8 cellular contexts compared by ENCODE assay signal in the genomic region with DNA sequence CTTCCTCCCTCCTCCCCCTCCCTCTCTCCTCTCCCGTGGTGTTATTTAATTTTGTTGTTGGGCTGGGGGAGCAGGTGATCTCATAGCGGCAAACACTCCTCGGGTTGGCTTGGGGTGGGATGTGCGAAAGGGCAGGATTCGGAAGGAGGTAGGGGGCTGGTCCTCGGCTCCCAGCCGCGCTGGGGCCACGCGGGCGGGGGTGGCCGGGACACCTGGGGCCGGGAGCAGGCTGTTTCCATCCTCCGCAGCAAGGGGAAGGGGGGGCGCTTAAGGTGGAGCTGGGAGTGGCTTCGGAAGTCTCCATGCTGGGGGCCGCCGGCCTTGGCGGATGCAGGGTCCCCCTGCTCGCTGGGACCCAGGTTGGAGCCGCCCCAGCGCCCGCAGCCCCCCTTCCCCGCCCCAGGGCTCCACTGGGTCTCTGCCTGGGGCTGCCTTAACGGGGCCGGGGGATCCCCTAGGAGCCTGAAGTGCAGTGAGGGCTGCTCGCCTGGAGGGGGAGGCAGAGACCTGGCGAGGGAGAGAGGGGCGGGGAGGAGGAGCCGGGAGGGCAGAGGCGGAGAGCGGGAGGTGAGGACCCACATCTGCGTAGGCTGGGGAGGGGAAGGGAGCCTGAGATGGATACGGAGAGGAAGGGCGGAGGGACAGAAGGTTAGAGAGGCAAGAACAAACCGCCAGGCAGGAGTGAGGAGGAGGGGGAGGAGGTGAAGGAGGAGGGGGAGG. TPM values are rescaled to one million over a fixed set of nuclear protein-coding genes. Genes with fewer than 3 reads are reported as not detected.
A peak's percentile ranks its signal among the peaks of the same experiment; 100 is the strongest.
DNase-seq lines count a peak whose midpoint lies in the region; ATAC-seq and TF ChIP-seq lines count a peak whose summit lies in the region.

No MANE protein-coding gene starts in this region.

- CTCF ChIA-PET in CD4-positive, alpha-beta T cell (lab: Charles Lee): interaction anchor here (0.6 to 2.4 kb wide), 13 partner anchors 9 to 256 kb away, joined by 3 to 19 read pairs (median 4); a partner anchor contains a TSS

- intact Hi-C loops in CD4-positive, alpha-beta T cell (cut with DNase I, micrococcal nuclease): loop anchor here (1.0 to 5.0 kb wide), 10 partner anchors 8 to 321 kb away; a partner anchor contains a TSS

- H3K4me1 ChIP-seq in HUES64 (ENCODE audit: insufficient read depth, low read length) (peaks cover 6% of the 10 kb centered on the region; the same call in 1 of the 2 replicates), OCI-LY1 (ENCODE audit: insufficient read depth, low read length, severe bottlenecking) (peaks cover 29% of the 10 kb centered on the region), mucosa of rectum (ENCODE audit: control insufficient read depth in 2 of 2, insufficient read depth in 2 of 2, low read length in 2 of 2) (peaks cover 8 to 15% of the 10 kb centered on the region in 2 donors)

- H3K27me3 Mint-ChIP-seq in CD4-positive, alpha-beta T cell: no peaks in the 10 kb centered on the region

- H3K79me2 ChIP-seq in OCI-LY1 (ENCODE audit: insufficient read depth, low read length): no peaks in the 10 kb centered on the region

- POLR2A ChIA-PET in CD4-positive, alpha-beta T cell (lab: Charles Lee): interaction anchor here (0.9 to 2.4 kb wide), 16 partner anchors 9 to 347 kb away, joined by 3 to 43 read pairs (median 7); a partner anchor contains a TSS

- H3K9me3 Mint-ChIP-seq in CD4-positive, alpha-beta T cell: no peaks in the 10 kb centered on the region

- peak overlapping the region; percentile 85 for H3K4me3 Mint-ChIP-seq in CD4-positive, alpha-beta T cell

- H2AFZ ChIP-seq in OCI-LY1 (ENCODE audit: low read length): no peak overlapping the region

- H3K27ac ChIP-seq in CD4-positive, alpha-beta T cell (ENCODE audit: low read depth, low read length): peak overlapping the region; percentile 96
- H3K27ac ChIP-seq in HUES64 (ENCODE audit: low read depth, low read length) (peak overlapping the region; percentile 96; the same call in 1 of the 2 replicates), OCI-LY1 (ENCODE audit: low read depth, low read length, poor library complexity, severe bottlenecking) (no peak overlapping the region), mucosa of rectum (ENCODE audit: low read depth in 2 of 2, low read length in 2 of 2) (peak overlapping the region; percentile 52 to 75)

- no peaks in the 10 kb centered on the region for H4K20me1 ChIP-seq in OCI-LY1 (ENCODE audit: insufficient read depth, low read length)

- H3K9me3 ChIP-seq in CD4-positive, alpha-beta T cell (ENCODE audit: control insufficient read depth, low read length): no peaks in the 10 kb centered on the region
- no peaks in the 10 kb centered on the region for H3K9me3 ChIP-seq in HUES64 (ENCODE audit: insufficient read depth, low read depth, low read length)
- H3K9me3 ChIP-seq in OCI-LY1 (ENCODE audit: low read length): no peaks in the 10 kb centered on the region
- no peaks in the 10 kb centered on the region for H3K9me3 ChIP-seq in mucosa of rectum (ENCODE audit: control insufficient read depth in 2 of 2, low read length in 2 of 2)

- peak overlapping the region; percentile 75 for H3K4me2 ChIP-seq in OCI-LY1 (ENCODE audit: low read length)

- H3K36me3 Mint-ChIP-seq in CD4-positive, alpha-beta T cell (ENCODE audit: low read depth): no peaks in the 10 kb centered on the region

- no peaks in the 10 kb centered on the region for H3K9me2 ChIP-seq in OCI-LY1 (ENCODE audit: low read depth, low read length)

- peaks cover 54% of the 10 kb centered on the region for H3K4me1 Mint-ChIP-seq in CD4-positive, alpha-beta T cell (ENCODE audit: low read depth)

- ATAC-seq in CD4-positive, alpha-beta T cell (ENCODE audit: poor library complexity): peak; percentile 80
- ATAC-seq in GM21360 (IDR thresholded peaks at IDR 0.05; ENCODE audit: unreplicated experiment): peak; percentile 69

- H3F3A ChIP-seq in OCI-LY1 (ENCODE audit: insufficient read depth, low read length): no peaks in the 10 kb centered on the region

- peak; percentile 84 for TF ChIP-seq CTCF in CD4-positive, alpha-beta T cell (IDR thresholded peaks at IDR 0.05)
- TF ChIP-seq CTCF in OCI-LY1 (IDR thresholded peaks at IDR 0.05; ENCODE audit: low read length): peak; percentile 87

- H3K27me3 ChIP-seq in CD4-positive, alpha-beta T cell (ENCODE audit: control insufficient read depth, insufficient read depth, low read length): no peaks in the 10 kb centered on the region
- no peaks in the 10 kb centered on the region for H3K27me3 ChIP-seq in HUES64 (ENCODE audit: insufficient read depth, low read length)
- no peaks in the 10 kb centered on the region for H3K27me3 ChIP-seq in OCI-LY1 (ENCODE audit: insufficient read depth, low read length)
- H3K27me3 ChIP-seq in mucosa of rectum (ENCODE audit: control insufficient read depth in 2 of 2, insufficient read depth in 2 of 2, low read length in 2 of 2): peaks cover 0 to 11% of the 10 kb centered on the region in 2 donors

- H3K36me3 ChIP-seq in HUES64 (ENCODE audit: insufficient read depth, low read length) (no peaks in the 10 kb centered on the region), OCI-LY1 (ENCODE audit: insufficient read depth, low read length) (no peaks in the 10 kb centered on the region), mucosa of rectum (ENCODE audit: control insufficient read depth in 2 of 2, insufficient read depth in 2 of 2, low read length in 2 of 2) (no peaks in the 10 kb centered on the region)

- WGBS in HUES64: under 1% methylated on average over 33 of the region's 36 CpGs

- H3K27ac Mint-ChIP-seq in CD4-positive, alpha-beta T cell: peak overlapping the region; percentile 91

- DNase-seq in CD4-positive, alpha-beta T cell: peak; percentile 88 to 94 (median 92)
- peak; percentile 91 for DNase-seq in activated CD8-positive, alpha-beta memory T cell treated with anti-CD3 and anti-CD28 coated beads, Interleukin-2, amount 50 U/mL, for 48 hours
- peak; percentile 92 for DNase-seq in epidermal melanocyte (ENCODE audit: insufficient read length, low spot score)
- DNase-seq in stimulated activated CD8-positive, alpha-beta memory T cell treated with anti-CD3 and anti-CD28 coated beads, Interleukin-4, amount 100 ng/mL, for 24 hours (ENCODE audit: low read depth): peak; percentile 83

- peak overlapping the region; percentile 17 for H3K9ac ChIP-seq in HUES64 (ENCODE audit: low read depth, low read length)
- H3K9ac ChIP-seq in OCI-LY1 (ENCODE audit: low read length): peak overlapping the region; percentile 39; the same call in 1 of the 2 replicates
- H3K9ac ChIP-seq in mucosa of rectum (ENCODE audit: low read depth in 1 of 2, low read length in 2 of 2): peak overlapping the region; percentile 43 to 59

- H3K4me3 ChIP-seq in HUES64 (ENCODE audit: low read length) (peak overlapping the region; percentile 67), OCI-LY1 (ENCODE audit: low read depth, low read length, poor library complexity, severe bottlenecking) (peak overlapping the region; percentile 41), mucosa of rectum (ENCODE audit: low read length in 2 of 2) (peak overlapping the region; percentile 53 to 64)

RNA-seq across cellular contexts. Expression of a gene that starts 0.4 kb away (rescaled TPM):
- 10 to 100 TPM; 11.0 to 12.4 TPM for total RNA-seq in CD4-positive, alpha-beta T cell
- polyA plus RNA-seq in HUES64 (2013, experiment 1 of 2): 61.6 TPM
- polyA plus RNA-seq in HUES64 (2013, experiment 2 of 2): 56.1 TPM

RNA-seq across cellular contexts. Expression of a gene that starts 9.2 kb away (rescaled TPM):
- total RNA-seq in CD4-positive, alpha-beta T cell: 10 to 100 TPM; 48.3 to 55.6 TPM
- polyA plus RNA-seq in HUES64 (2013, experiment 1 of 2): 5.3 TPM
- 5.3 TPM for polyA plus RNA-seq in HUES64 (2013, experiment 2 of 2)

RNA-seq across cellular contexts. Expression of a gene that starts 26.5 kb away (rescaled TPM):
- total RNA-seq in CD4-positive, alpha-beta T cell: 1 to 10 TPM; 2.7 to 3.0 TPM
- 0.10 TPM for polyA plus RNA-seq in HUES64 (2013, experiment 1 of 2)
- polyA plus RNA-seq in HUES64 (2013, experiment 2 of 2): 0.44 TPM

RNA-seq across cellular contexts. Expression of a gene that starts 27.0 kb away (rescaled TPM):
- 10 to 100 TPM; 14.1 to 15.3 TPM for total RNA-seq in CD4-positive, alpha-beta T cell
- polyA plus RNA-seq in HUES64 (2013, experiment 1 of 2): 34.3 TPM
- polyA plus RNA-seq in HUES64 (2013, experiment 2 of 2): 32.1 TPM

RNA-seq across cellular contexts. Expression of a gene that starts 27.4 kb away (rescaled TPM):
- total RNA-seq in CD4-positive, alpha-beta T cell: 1,000 to 10,000 TPM; 2,820 to 2,913 TPM
- 1,104 TPM for polyA plus RNA-seq in HUES64 (2013, experiment 1 of 2)
- polyA plus RNA-seq in HUES64 (2013, experiment 2 of 2): 1,173 TPM
